18 cellular contexts compared by ENCODE assay signal in the genomic region with DNA sequence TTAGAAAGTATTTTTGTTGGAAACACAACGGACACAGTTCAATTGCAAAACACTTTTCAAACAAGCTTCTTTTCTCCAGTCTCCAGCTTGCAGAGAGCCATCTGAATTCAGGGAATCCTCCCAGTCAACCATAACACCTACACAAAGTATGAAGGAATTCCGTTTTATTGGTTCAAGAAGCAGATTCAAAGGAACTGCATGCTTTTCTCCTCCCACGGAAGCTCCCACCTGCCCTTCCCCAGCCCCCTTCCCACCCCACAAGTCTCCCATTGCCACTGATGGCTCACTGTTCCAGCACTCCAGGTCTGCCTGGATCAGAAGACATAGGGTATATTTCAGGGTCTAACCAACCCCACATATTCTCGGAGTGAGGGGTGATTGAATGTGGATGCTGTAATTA.
A peak's percentile ranks its signal among the peaks of the same experiment; 100 is the strongest.
DNase-seq lines count a peak whose midpoint lies in the region; ATAC-seq and TF ChIP-seq lines count a peak whose summit lies in the region.
"Had no signal": no experiment of that assay in that cellular context is flagged by ENCODE, and none has a peak within 500 bp of the region (broad histone marks: within the 10 kb centered on the region; RNA-seq: fewer than 3 reads in every experiment).

No MANE protein-coding gene starts in this region.

- H3K4me1 Mint-ChIP-seq in type B pancreatic cell (ENCODE audit: unreplicated experiment), result peaks cover 52% of the 10 kb centered on the region
- H3K4me1 Mint-ChIP-seq: CD4-positive, alpha-beta memory T cell had no signal

- peak overlapping the region; percentile 43 for H3K4me3 Mint-ChIP-seq in type B pancreatic cell
- H3K4me3 Mint-ChIP-seq: CD4-positive, alpha-beta memory T cell; H9 had no signal

- WGBS in mammary epithelial cell (ENCODE audit: low coverage, missing lambda C conversion rate), result 48% methylated on average over 4 of the region's 4 CpGs

- CTCF ChIA-PET in mammary epithelial cell (lab: Charles Lee; ENCODE audit: low non-redundant PET), result no interaction called here

- no peak for TF ChIP-seq CTCF in breast epithelium (IDR thresholded peaks at IDR 0.05)
- TF ChIP-seq CTCF in mammary epithelial cell (conservative IDR thresholded peaks at IDR 0.05 in 1 of 2, IDR thresholded peaks at IDR 0.05 in 1 of 2; ENCODE audit: extremely low read depth in 1 of 2, insufficient read depth in 1 of 2, low read depth in 1 of 2, low read length in 2 of 2), result no peak
- TF ChIP-seq CTCF in osteoblast (IDR thresholded peaks at IDR 0.05; ENCODE audit: extremely low read depth, low read depth, low read length), result no peak
- no peak for TF ChIP-seq CTCF in type B pancreatic cell (conservative IDR thresholded peaks at IDR 0.05)

- H3K36me3 Mint-ChIP-seq in type B pancreatic cell, result peaks cover 3% of the 10 kb centered on the region

- no peaks in the 10 kb centered on the region for H3K79me2 ChIP-seq in mammary epithelial cell (ENCODE audit: insufficient read depth, low read length)
- H3K79me2 ChIP-seq in osteoblast (ENCODE audit: insufficient read depth, low read length), result no peaks in the 10 kb centered on the region

- H3K27ac Mint-ChIP-seq in type B pancreatic cell, result peak overlapping the region; percentile 44

- H3K27me3 ChIP-seq in breast epithelium (no peaks in the 10 kb centered on the region), mammary epithelial cell (ENCODE audit: insufficient read depth, low read length) (no peaks in the 10 kb centered on the region), osteoblast (ENCODE audit: insufficient read depth, low read length) (no peaks in the 10 kb centered on the region)

- dilution Hi-C loops in mammary epithelial cell (cut with HindIII; ENCODE audit: low sequenced_read_pairs), result no loop called here

- H2AFZ ChIP-seq in mammary epithelial cell (ENCODE audit: low read depth, low read length) (no peak overlapping the region), osteoblast (ENCODE audit: low read length) (no peak overlapping the region)

- no peaks in the 10 kb centered on the region for H3K4me1 ChIP-seq in breast epithelium
- H3K4me1 ChIP-seq in mammary epithelial cell (ENCODE audit: insufficient read depth, low read length), result peaks cover 4% of the 10 kb centered on the region
- H3K4me1 ChIP-seq in osteoblast (ENCODE audit: insufficient read depth, low read length), result peaks cover 12% of the 10 kb centered on the region
- H3K4me1 ChIP-seq: A549 had no signal

- no peak for TF ChIP-seq POLR2A in breast epithelium (IDR thresholded peaks at IDR 0.05)

- H3K27ac ChIP-seq in breast epithelium (peak overlapping the region; percentile 19 to 56), mammary epithelial cell (ENCODE audit: insufficient read depth, low read depth, low read length) (no peak overlapping the region), osteoblast (ENCODE audit: low read depth, low read length) (no peak overlapping the region)
- H3K27ac ChIP-seq: 22Rv1, A549, C4-2B had no signal

- BruUV-seq in mammary epithelial cell (replicated peaks; lab: Mats Ljungman, UMichigan), result no TSS peak

- H3K4me2 ChIP-seq in mammary epithelial cell (ENCODE audit: insufficient read depth, low read depth, low read length), result no peak overlapping the region
- H3K4me2 ChIP-seq in osteoblast (ENCODE audit: insufficient read depth, low read length), result no peak overlapping the region
- H3K4me2 ChIP-seq: A549 had no signal

- H3K27me3 Mint-ChIP-seq in type B pancreatic cell, result no peaks in the 10 kb centered on the region
- H3K27me3 Mint-ChIP-seq: CD4-positive, alpha-beta memory T cell had no signal

- no peak for ATAC-seq in GM18511 (IDR thresholded peaks at IDR 0.05; ENCODE audit: unreplicated experiment)
- ATAC-seq: A549 had no signal

- H3K9ac ChIP-seq in mammary epithelial cell (ENCODE audit: insufficient read depth, low read length), result no peak overlapping the region

- H3K9me3 ChIP-seq in breast epithelium (no peaks in the 10 kb centered on the region), mammary epithelial cell (replicated peaks; ENCODE audit: insufficient read depth, low read length) (no peaks in the 10 kb centered on the region), osteoblast (ENCODE audit: low read depth, low read length) (no peaks in the 10 kb centered on the region)
- H3K9me3 ChIP-seq: A549 had no signal

- intact Hi-C loops in breast epithelium (cut with DNase I; ENCODE audit: low total_unique reads), result no loop called here
- intact Hi-C loops in mammary epithelial cell (cut with micrococcal nuclease), result no loop called here

- no peaks in the 10 kb centered on the region for H3K9me3 Mint-ChIP-seq in type B pancreatic cell
- H3K9me3 Mint-ChIP-seq: CD4-positive, alpha-beta memory T cell; H9 had no signal

- no peaks in the 10 kb centered on the region for H4K20me1 ChIP-seq in mammary epithelial cell (ENCODE audit: insufficient read depth, low read length)
- H4K20me1 ChIP-seq in osteoblast (ENCODE audit: insufficient read depth, low read length), result no peaks in the 10 kb centered on the region

- H3K36me3 ChIP-seq in breast epithelium (no peaks in the 10 kb centered on the region), mammary epithelial cell (ENCODE audit: insufficient read depth, low read length) (no peaks in the 10 kb centered on the region), osteoblast (ENCODE audit: insufficient read depth, low read length) (no peaks in the 10 kb centered on the region)

- peak overlapping the region in 2 of 3 donors; percentile 31 to 51 for H3K4me3 ChIP-seq in breast epithelium
- no peak overlapping the region for H3K4me3 ChIP-seq in mammary epithelial cell (replicated peaks in 1 of 3; ENCODE audit: insufficient read depth in 1 of 3, low read depth in 2 of 3, low read length in 3 of 3)
- no peak overlapping the region for H3K4me3 ChIP-seq in osteoblast (ENCODE audit: insufficient read depth, low read length)
- H3K4me3 ChIP-seq: A549 had no signal

- in situ Hi-C loops in mammary epithelial cell (cut with MboI; ENCODE audit: low sequenced_read_pairs in 2 of 2), result no loop called here

- no peak for DNase-seq in breast epithelium (ENCODE audit: low spot score in 2 of 2)
- DNase-seq in mammary epithelial cell, result no peak
- DNase-seq in left kidney (ENCODE audit: low read depth, low spot score), result peak; percentile 58
- DNase-seq in osteoblast (ENCODE audit: insufficient read length, low spot score, missing footprints), result peak; percentile 51
- no peak for DNase-seq in type B pancreatic cell (ENCODE audit: extremely low spot score, unreplicated experiment)
- no peak for DNase-seq in UCSD-AML1 (lab: John Stamatoyannopoulos, UW; ENCODE audit: unreplicated experiment)
- DNase-seq in T-helper 9 cell, result no peak
- DNase-seq: AML-193; CD4-positive, alpha-beta memory T cell; DMS153; DMS79; GDM1; GOT3; H9 had no signal

Comparison
In these comparisons a context has a peak if more than half of its experiments do, and no peak if none do; other contexts are left out.
1. H3K27ac ChIP-seq: peak in breast epithelium (2 of 2); none in mammary epithelial cell (single experiment) and osteoblast (single experiment).
2. H3K4me3 ChIP-seq: peak in breast epithelium (2 of 3); none in mammary epithelial cell (0 of 3) and osteoblast (single experiment).
3. DNase-seq: peak in left kidney (single experiment) and osteoblast (single experiment); none in breast epithelium (0 of 2), mammary epithelial cell (single experiment), type B pancreatic cell (single experiment), UCSD-AML1 (single experiment) and T-helper 9 cell (single experiment).